8 cellular contexts compared by ENCODE assay signal in genomic region chr1:54376085-54377039, GRCh38. TPM values are rescaled to one million over a fixed set of nuclear protein-coding genes. Genes with fewer than 3 reads are reported as not detected.
DNase-seq lines count a peak whose midpoint lies in the region; ATAC-seq and TF ChIP-seq lines count a peak whose summit lies in the region.

No MANE protein-coding gene starts in this region.

- peak; percentile 70 to 77 for ATAC-seq in activated CD4-positive, CD25-positive, alpha-beta regulatory T cell treated with anti-CD3 and anti-CD28 coated beads, Interleukin-2, amount 50 U/mL, for 24 hours
- peak; percentile 68 for ATAC-seq in HG02642 (IDR thresholded peaks at IDR 0.05; ENCODE audit: poor library complexity, unreplicated experiment)

- H3K27ac Mint-ChIP-seq in mesothelial cell of epicardium: peak overlapping the region; percentile 87

- intact Hi-C loops in esophagus squamous epithelium (cut with DNase I): no loop called here

- no peaks in the 10 kb centered on the region for H3K9me3 ChIP-seq in esophagus squamous epithelium

- peaks cover 0 to 48% (median 0%) of the 10 kb centered on the region in 3 donors for H3K36me3 ChIP-seq in esophagus squamous epithelium

- H3K27ac ChIP-seq in esophagus squamous epithelium: peak overlapping the region in 2 of 4 donors; percentile 10 to 42

- H3K4me1 Mint-ChIP-seq in mesothelial cell of epicardium: peaks cover 85% of the 10 kb centered on the region

- no peaks in the 10 kb centered on the region for H3K27me3 ChIP-seq in esophagus squamous epithelium

- H3K4me1 ChIP-seq in esophagus squamous epithelium: peaks cover 9 to 94% (median 25%) of the 10 kb centered on the region in 3 donors

- no peak for TF ChIP-seq POLR2A in esophagus squamous epithelium (IDR thresholded peaks at IDR 0.05)

- no peaks in the 10 kb centered on the region for H3K27me3 Mint-ChIP-seq in mesothelial cell of epicardium (ENCODE audit: low read depth)

- no peak overlapping the region for H3K4me3 Mint-ChIP-seq in mesothelial cell of epicardium

- DNase-seq in activated CD4-positive, CD25-positive, alpha-beta regulatory T cell (lab: John Stamatoyannopoulos, UW): no peak
- DNase-seq in SK-N-DZ (ENCODE audit: low spot score) (peak; percentile 69), mesothelial cell of epicardium (ENCODE audit: low spot score in 2 of 2, unreplicated experiment in 2 of 2) (no peak), hepatic stellate cell (ENCODE audit: low spot score) (no peak), NCI-H1105 (lab: John Stamatoyannopoulos, UW) (no peak), esophagus squamous epithelium (lab: John Stamatoyannopoulos, UW) (no peak)

- H3K36me3 Mint-ChIP-seq in mesothelial cell of epicardium: peaks cover 3% of the 10 kb centered on the region

- TF ChIP-seq CTCF in mesothelial cell of epicardium (IDR thresholded peaks at IDR 0.05; ENCODE audit: unreplicated experiment): no peak
- no peak for TF ChIP-seq CTCF in esophagus squamous epithelium (IDR thresholded peaks at IDR 0.05)

- no peaks in the 10 kb centered on the region for H3K9me3 Mint-ChIP-seq in mesothelial cell of epicardium

- H3K4me3 ChIP-seq in esophagus squamous epithelium: no peak overlapping the region

- WGBS in esophagus squamous epithelium, 2 donors: 71 to 78% methylated on average over 9 to 10 of the region's 10 CpGs

RNA-seq across cellular contexts. Expression of gene SSBP3, which starts 29.8 kb away (rescaled TPM):
- 54.5 and 58.7 TPM in 2 replicates for polyA plus RNA-seq in SK-N-DZ (2014; cell fraction: cytosol; rRNA removed)
- polyA plus RNA-seq in SK-N-DZ (2014; cell fraction: nucleus; rRNA removed): 32.9 and 34.1 TPM in 2 replicates
- total RNA-seq in mesothelial cell of epicardium (171 to 188 TPM (median 172 TPM) in 3 replicates), esophagus squamous epithelium (10 to 100 TPM; 17.1 to 25.4 (median 21.5) TPM)
